8 cellular contexts compared by ENCODE assay signal in genomic region chr2:181678033-181678586, GRCh38. TPM values are rescaled to one million over a fixed set of nuclear protein-coding genes. Genes with fewer than 3 reads are reported as not detected.
DNase-seq lines count a peak whose midpoint lies in the region; ATAC-seq and TF ChIP-seq lines count a peak whose summit lies in the region.

No MANE protein-coding gene starts in this region.

- H3K27ac Mint-ChIP-seq in activated B cell treated with CpG ODN at 0.5 μM for 24 hours: no peak overlapping the region
- peak overlapping the region; percentile 49 for H3K27ac Mint-ChIP-seq in chondrocyte (ENCODE audit: unreplicated experiment)
- peak overlapping the region; percentile 94 for H3K27ac Mint-ChIP-seq in stimulated activated naive B cell treated with anti-CD40 and anti-IgM and Interleukin-4, amounts not matched to agents 10 μg/mL and 1 μg/mL and 100 μg/mL, for 72 hours

- POLR2A ChIA-PET in activated B cell treated with CpG ODN at 0.5 μM for 24 hours (lab: Charles Lee): no interaction called here

- intact Hi-C loops in activated B cell treated with CpG ODN at 0.5 μM for 24 hours (cut with micrococcal nuclease): no loop called here

- H3K4me1 Mint-ChIP-seq in activated B cell treated with CpG ODN at 0.5 μM for 24 hours (peaks cover 48% of the 10 kb centered on the region), chondrocyte (ENCODE audit: low read depth) (peaks cover 32% of the 10 kb centered on the region)
- peaks cover 38 to 53% of the 10 kb centered on the region in 2 donors for H3K4me1 Mint-ChIP-seq in stimulated activated naive B cell treated with anti-CD40 and anti-IgM and Interleukin-4, amounts not matched to agents 10 μg/mL and 1 μg/mL and 100 μg/mL, for 72 hours

- no peak overlapping the region for H3K4me3 ChIP-seq in AG10803 (ENCODE audit: low read length)

- ATAC-seq in HG02642 (IDR thresholded peaks at IDR 0.05; ENCODE audit: poor library complexity, unreplicated experiment) (peak; percentile 69), activated B cell treated with CpG ODN at 0.5 μM for 24 hours (ENCODE audit: low read depth) (peak; percentile 54), GM18868 (IDR thresholded peaks at IDR 0.05; ENCODE audit: unreplicated experiment) (no peak)
- ATAC-seq in stimulated activated naive B cell treated with anti-CD40 and anti-IgM and Interleukin-4, amounts not matched to agents 10 μg/mL and 1 μg/mL and 100 μg/mL, for 72 hours (replicated peaks): peak in 1 of 2 donors; percentile 46

- H3K36me3 Mint-ChIP-seq in activated B cell treated with CpG ODN at 0.5 μM for 24 hours (ENCODE audit: low read depth) (no peaks in the 10 kb centered on the region), chondrocyte (ENCODE audit: low read depth) (peaks cover 7% of the 10 kb centered on the region)
- H3K36me3 Mint-ChIP-seq in stimulated activated naive B cell treated with anti-CD40 and anti-IgM and Interleukin-4, amounts not matched to agents 10 μg/mL and 1 μg/mL and 100 μg/mL, for 72 hours: peaks cover 2 to 15% of the 10 kb centered on the region in 2 donors

- TF ChIP-seq CTCF in AG10803 (conservative IDR thresholded peaks at IDR 0.05; ENCODE audit: low read length) (no peak), activated B cell treated with CpG ODN at 0.5 μM for 24 hours (IDR thresholded peaks at IDR 0.05) (no peak), chondrocyte (IDR thresholded peaks at IDR 0.05) (no peak)

- DNase-seq in AG10803 (ENCODE audit: low read depth): peak; percentile 65
- peak; percentile 30 for DNase-seq in activated B cell treated with CpG ODN at 0.5 μM for 24 hours
- DNase-seq in chondrocyte (ENCODE audit: low spot score): peak; percentile 94
- DNase-seq in medulla oblongata (ENCODE audit: extremely low spot score): peak; percentile 48
- DNase-seq in stimulated activated naive B cell treated with anti-CD40 and anti-IgM and Interleukin-4, amounts not matched to agents 10 μg/mL and 1 μg/mL and 100 μg/mL, for 72 hours: peak; percentile 41
- no peak for DNase-seq in DMS79 (lab: John Stamatoyannopoulos, UW)

- CTCF ChIA-PET in activated B cell treated with CpG ODN at 0.5 μM for 24 hours (lab: Charles Lee): no interaction called here

- H3K4me3 Mint-ChIP-seq in activated B cell treated with CpG ODN at 0.5 μM for 24 hours: no peak overlapping the region
- no peak overlapping the region for H3K4me3 Mint-ChIP-seq in chondrocyte (ENCODE audit: unreplicated experiment)
- peak overlapping the region; percentile 27 to 38 for H3K4me3 Mint-ChIP-seq in stimulated activated naive B cell treated with anti-CD40 and anti-IgM and Interleukin-4, amounts not matched to agents 10 μg/mL and 1 μg/mL and 100 μg/mL, for 72 hours

- H3K9me3 Mint-ChIP-seq in activated B cell treated with CpG ODN at 0.5 μM for 24 hours (peaks cover 4% of the 10 kb centered on the region), chondrocyte (ENCODE audit: low read depth) (peaks cover 4% of the 10 kb centered on the region)
- peaks cover 6 to 8% of the 10 kb centered on the region in 2 donors for H3K9me3 Mint-ChIP-seq in stimulated activated naive B cell treated with anti-CD40 and anti-IgM and Interleukin-4, amounts not matched to agents 10 μg/mL and 1 μg/mL and 100 μg/mL, for 72 hours

- H3K27me3 Mint-ChIP-seq in activated B cell treated with CpG ODN at 0.5 μM for 24 hours (peaks cover 57% of the 10 kb centered on the region), chondrocyte (ENCODE audit: low read depth) (peaks cover 81% of the 10 kb centered on the region)
- H3K27me3 Mint-ChIP-seq in stimulated activated naive B cell treated with anti-CD40 and anti-IgM and Interleukin-4, amounts not matched to agents 10 μg/mL and 1 μg/mL and 100 μg/mL, for 72 hours: peaks cover 62 to 63% of the 10 kb centered on the region in 2 donors

RNA-seq across cellular contexts. Expression of gene NEUROD1, which starts 2.2 kb away (rescaled TPM):
- not detected in 2 replicates for total RNA-seq in activated B cell treated with CpG ODN at 0.5 μM for 24 hours
- total RNA-seq in chondrocyte: not detected in 3 replicates

RNA-seq across cellular contexts. Expression of gene CERKL, which starts 21.2 kb away (rescaled TPM):
- 0.18 and 0.20 TPM in 2 replicates for total RNA-seq in activated B cell treated with CpG ODN at 0.5 μM for 24 hours
- not detected in 3 replicates for total RNA-seq in chondrocyte

Comparison
In these comparisons a context has a peak if more than half of its experiments do, and no peak if none do; other contexts are left out.
1. H3K4me3 Mint-ChIP-seq: peak in stimulated activated naive B cell treated with anti-CD40 and anti-IgM and Interleukin-4, amounts not matched to agents 10 μg/mL and 1 μg/mL and 100 μg/mL, for 72 hours (2 of 2); none in activated B cell treated with CpG ODN at 0.5 μM for 24 hours (single experiment) and chondrocyte (single experiment).